In genomic region chr20:50774515-50774914, GRCh38 we compare ENCODE assay signal across 21 cellular contexts.
"Had no signal": no experiment of that assay in that cellular context is flagged by ENCODE, and none has a peak within 500 bp of the region (broad histone marks: within the 10 kb centered on the region; RNA-seq: fewer than 3 reads in every experiment).

No MANE protein-coding gene starts in this region.

- H3K27ac Mint-ChIP-seq: immature natural killer cell; naive B cell; nephron; stimulated activated effector memory CD8-positive, alpha-beta T cell treated with anti-CD3 and anti-CD28 coated beads, Interleukin-12 subunit alpha, Interleukin-12 subunit beta, amount 100 ng/mL, for 72 hours had no signal

- H3K4me1 Mint-ChIP-seq: immature natural killer cell, naive B cell, nephron had no signal

- H3K4me3 Mint-ChIP-seq: effector memory CD8-positive, alpha-beta T cell; immature natural killer cell; naive B cell; nephron; stimulated activated effector memory CD8-positive, alpha-beta T cell treated with anti-CD3 and anti-CD28 coated beads, Interleukin-12 subunit alpha, Interleukin-12 subunit beta, amount 100 ng/mL, for 72 hours had no signal

- H3K4me3 ChIP-seq: dorsolateral prefrontal cortex, lung, right atrium auricular region, smooth muscle cell, tibial artery, upper lobe of left lung, vagina had no signal

- H3K9me3 Mint-ChIP-seq: effector memory CD8-positive, alpha-beta T cell; immature natural killer cell; naive B cell; nephron; stimulated activated effector memory CD8-positive, alpha-beta T cell treated with anti-CD3 and anti-CD28 coated beads, Interleukin-12 subunit alpha, Interleukin-12 subunit beta, amount 100 ng/mL, for 72 hours had no signal

- H3K36me3 Mint-ChIP-seq: immature natural killer cell; naive B cell; stimulated activated effector memory CD8-positive, alpha-beta T cell treated with anti-CD3 and anti-CD28 coated beads, Interleukin-12 subunit alpha, Interleukin-12 subunit beta, amount 100 ng/mL, for 72 hours had no signal

- H3K27me3 ChIP-seq: dorsolateral prefrontal cortex, foreskin keratinocyte, right atrium auricular region, upper lobe of left lung, vagina had no signal

- H3K27ac ChIP-seq: dorsolateral prefrontal cortex, foreskin keratinocyte, right atrium auricular region, tibial artery, upper lobe of left lung, vagina had no signal

- H3K9me3 ChIP-seq: right atrium auricular region, tibial artery, upper lobe of left lung, vagina had no signal

- H3K4me1 ChIP-seq: foreskin keratinocyte, right atrium auricular region, tibial artery, upper lobe of left lung, vagina had no signal

- H3K36me3 ChIP-seq: right atrium auricular region, tibial artery, upper lobe of left lung, vagina had no signal

- ATAC-seq: effector memory CD8-positive, alpha-beta T cell; foreskin keratinocyte; left cardiac atrium; left ventricle myocardium superior; stimulated activated effector memory CD8-positive, alpha-beta T cell treated with anti-CD3 and anti-CD28 coated beads, Interleukin-12 subunit alpha, Interleukin-12 subunit beta, amount 100 ng/mL, for 72 hours; stimulated activated naive CD8-positive, alpha-beta T cell treated with anti-CD3 and anti-CD28 coated beads, Interleukin-15, Interleukin-2, amounts not matched to agents 100 U/mL and 50 U/mL, for 24 hours had no signal

- DNase-seq: cortex of kidney; effector memory CD8-positive, alpha-beta T cell; foreskin keratinocyte; immature natural killer cell; kidney; left cardiac atrium; left ventricle myocardium superior; mesenchymal stem cell; naive B cell; stimulated activated CD4-positive, alpha-beta T cell treated with anti-CD3 and anti-CD28 coated beads, Interleukin-4, amount 100 ng/mL, for 1 hour; stimulated activated CD8-positive, alpha-beta memory T cell treated with anti-CD3 and anti-CD28 coated beads, Interleukin-4, amount 100 ng/mL, for 48 hours; stimulated activated naive CD8-positive, alpha-beta T cell treated with anti-CD3 and anti-CD28 coated beads, Interleukin-15, Interleukin-2, amounts not matched to agents 100 U/mL and 50 U/mL, for 24 hours; upper lobe of left lung had no signal
